1 cellular context compared by ENCODE assay signal in genomic region chr14:47194051-47194450, GRCh38.
TF ChIP-seq lines count a peak whose summit lies in the region.

No MANE protein-coding gene starts in this region.

TF ChIP-seq in GM23338, 12 proteins besides CTCF, POLR2A, EP300 and RAD21:
- TF ChIP-seq, protein P1, sequence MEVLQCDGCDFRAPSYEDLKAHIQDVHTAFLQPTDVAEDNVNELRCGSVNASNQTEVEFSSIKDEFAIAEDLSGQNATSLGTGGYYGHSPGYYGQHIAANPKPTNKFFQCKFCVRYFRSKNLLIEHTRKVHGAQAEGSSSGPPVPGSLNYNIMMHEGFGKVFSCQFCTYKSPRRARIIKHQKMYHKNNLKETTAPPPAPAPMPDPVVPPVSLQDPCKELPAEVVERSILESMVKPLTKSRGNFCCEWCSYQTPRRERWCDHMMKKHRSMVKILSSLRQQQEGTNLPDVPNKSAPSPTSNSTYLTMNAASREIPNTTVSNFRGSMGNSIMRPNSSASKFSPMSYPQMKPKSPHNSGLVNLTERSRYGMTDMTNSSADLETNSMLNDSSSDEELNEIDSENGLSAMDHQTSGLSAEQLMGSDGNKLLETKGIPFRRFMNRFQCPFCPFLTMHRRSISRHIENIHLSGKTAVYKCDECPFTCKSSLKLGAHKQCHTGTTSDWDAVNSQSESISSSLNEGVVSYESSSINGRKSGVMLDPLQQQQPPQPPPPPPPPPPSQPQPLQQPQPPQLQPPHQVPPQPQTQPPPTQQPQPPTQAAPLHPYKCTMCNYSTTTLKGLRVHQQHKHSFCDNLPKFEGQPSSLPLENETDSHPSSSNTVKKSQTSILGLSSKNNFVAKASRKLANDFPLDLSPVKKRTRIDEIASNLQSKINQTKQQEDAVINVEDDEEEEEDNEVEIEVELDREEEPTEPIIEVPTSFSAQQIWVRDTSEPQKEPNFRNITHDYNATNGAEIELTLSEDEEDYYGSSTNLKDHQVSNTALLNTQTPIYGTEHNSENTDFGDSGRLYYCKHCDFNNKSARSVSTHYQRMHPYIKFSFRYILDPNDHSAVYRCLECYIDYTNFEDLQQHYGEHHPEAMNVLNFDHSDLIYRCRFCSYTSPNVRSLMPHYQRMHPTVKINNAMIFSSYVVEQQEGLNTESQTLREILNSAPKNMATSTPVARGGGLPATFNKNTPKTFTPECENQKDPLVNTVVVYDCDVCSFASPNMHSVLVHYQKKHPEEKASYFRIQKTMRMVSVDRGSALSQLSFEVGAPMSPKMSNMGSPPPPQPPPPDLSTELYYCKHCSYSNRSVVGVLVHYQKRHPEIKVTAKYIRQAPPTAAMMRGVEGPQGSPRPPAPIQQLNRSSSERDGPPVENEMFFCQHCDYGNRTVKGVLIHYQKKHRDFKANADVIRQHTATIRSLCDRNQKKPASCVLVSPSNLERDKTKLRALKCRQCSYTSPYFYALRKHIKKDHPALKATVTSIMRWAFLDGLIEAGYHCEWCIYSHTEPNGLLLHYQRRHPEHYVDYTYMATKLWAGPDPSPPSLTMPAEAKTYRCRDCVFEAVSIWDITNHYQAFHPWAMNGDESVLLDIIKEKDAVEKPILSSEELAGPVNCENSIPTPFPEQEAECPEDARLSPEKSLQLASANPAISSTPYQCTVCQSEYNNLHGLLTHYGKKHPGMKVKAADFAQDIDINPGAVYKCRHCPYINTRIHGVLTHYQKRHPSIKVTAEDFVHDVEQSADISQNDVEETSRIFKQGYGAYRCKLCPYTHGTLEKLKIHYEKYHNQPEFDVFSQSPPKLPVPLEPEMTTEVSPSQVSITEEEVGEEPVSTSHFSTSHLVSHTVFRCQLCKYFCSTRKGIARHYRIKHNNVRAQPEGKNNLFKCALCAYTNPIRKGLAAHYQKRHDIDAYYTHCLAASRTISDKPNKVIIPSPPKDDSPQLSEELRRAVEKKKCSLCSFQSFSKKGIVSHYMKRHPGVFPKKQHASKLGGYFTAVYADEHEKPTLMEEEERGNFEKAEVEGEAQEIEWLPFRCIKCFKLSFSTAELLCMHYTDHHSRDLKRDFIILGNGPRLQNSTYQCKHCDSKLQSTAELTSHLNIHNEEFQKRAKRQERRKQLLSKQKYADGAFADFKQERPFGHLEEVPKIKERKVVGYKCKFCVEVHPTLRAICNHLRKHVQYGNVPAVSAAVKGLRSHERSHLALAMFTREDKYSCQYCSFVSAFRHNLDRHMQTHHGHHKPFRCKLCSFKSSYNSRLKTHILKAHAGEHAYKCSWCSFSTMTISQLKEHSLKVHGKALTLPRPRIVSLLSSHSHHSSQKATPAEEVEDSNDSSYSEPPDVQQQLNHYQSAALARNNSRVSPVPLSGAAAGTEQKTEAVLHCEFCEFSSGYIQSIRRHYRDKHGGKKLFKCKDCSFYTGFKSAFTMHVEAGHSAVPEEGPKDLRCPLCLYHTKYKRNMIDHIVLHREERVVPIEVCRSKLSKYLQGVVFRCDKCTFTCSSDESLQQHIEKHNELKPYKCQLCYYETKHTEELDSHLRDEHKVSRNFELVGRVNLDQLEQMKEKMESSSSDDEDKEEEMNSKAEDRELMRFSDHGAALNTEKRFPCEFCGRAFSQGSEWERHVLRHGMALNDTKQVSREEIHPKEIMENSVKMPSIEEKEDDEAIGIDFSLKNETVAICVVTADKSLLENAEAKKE (CRISPR knock-in tag; IDR thresholded peaks at IDR 0.05): no peak
- TF ChIP-seq EZH2 (IDR thresholded peaks at IDR 0.05; ENCODE audit: low read depth, unreplicated experiment) (no peak), NANOG (IDR thresholded peaks at IDR 0.05; ENCODE audit: borderline replicate concordance) (no peak), ZNF114 (CRISPR knock-in tag; IDR thresholded peaks at IDR 0.05) (no peak), EZH2phosphoT487 (IDR thresholded peaks at IDR 0.05; ENCODE audit: unreplicated experiment) (no peak), ETS1 (IDR thresholded peaks at IDR 0.05) (no peak), JUNB (IDR thresholded peaks at IDR 0.05; ENCODE audit: unreplicated experiment) (no peak), ZNF331 (CRISPR knock-in tag; IDR thresholded peaks at IDR 0.05; ENCODE audit: low read depth) (no peak), REST (IDR thresholded peaks at IDR 0.05; ENCODE audit: unreplicated experiment) (no peak), POLR2AphosphoS5 (IDR thresholded peaks at IDR 0.05; ENCODE audit: low read depth) (no peak), STAT1 (IDR thresholded peaks at IDR 0.05; ENCODE audit: unreplicated experiment) (no peak), CREB1 (CRISPR knock-in tag; IDR thresholded peaks at IDR 0.05; ENCODE audit: low read depth) (no peak)
